Comparison of ENCODE assay signal across 1 cellular context in the genomic region with DNA sequence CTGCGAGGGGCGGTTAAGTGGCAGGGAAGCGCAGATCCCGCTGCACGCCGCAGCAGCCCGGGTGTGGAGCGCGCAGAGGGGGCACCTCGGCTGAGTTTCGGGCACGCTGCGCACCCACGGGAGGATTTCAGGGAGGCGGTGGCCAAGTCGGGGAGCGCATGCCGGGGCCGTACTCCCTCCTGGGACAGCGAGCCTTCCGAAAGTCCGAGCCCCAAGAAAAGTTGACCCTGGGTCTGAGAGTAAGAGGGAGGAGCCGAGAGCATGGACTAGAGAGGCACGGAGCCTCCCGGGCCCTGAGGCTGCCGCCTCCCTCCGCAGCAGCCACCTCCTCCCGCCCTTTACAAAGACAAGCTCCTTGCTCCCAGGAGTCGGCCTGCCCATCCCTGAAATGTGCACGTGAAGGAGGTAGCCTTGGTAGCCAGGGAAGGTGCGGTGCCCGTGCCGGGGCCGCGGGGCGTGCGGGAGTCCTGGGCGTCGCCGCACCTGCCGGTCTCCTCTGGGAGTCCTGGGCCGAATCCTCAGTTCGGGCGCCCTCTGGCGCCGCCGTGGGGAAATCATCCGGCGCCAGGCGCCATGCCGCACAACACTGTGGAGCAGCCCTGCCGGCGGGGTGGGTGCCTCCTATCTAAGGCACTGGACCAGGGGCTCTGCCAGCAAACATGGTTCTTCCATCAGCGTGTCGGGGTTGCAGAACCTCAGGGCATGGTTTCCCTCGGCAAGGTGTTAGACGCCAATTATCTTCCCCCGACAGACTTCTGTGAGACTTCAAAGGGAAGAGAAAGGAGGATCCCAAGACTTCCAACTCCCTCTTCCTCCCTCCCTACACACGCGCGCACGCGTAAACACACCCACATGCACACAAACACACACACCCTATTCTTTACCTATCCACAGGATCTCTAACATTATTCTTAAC.
TF ChIP-seq lines count a peak whose summit lies in the region.

No MANE protein-coding gene starts in this region.

TF ChIP-seq in K562, 482 proteins besides CTCF, POLR2A, EP300 and RAD21 (continued from another document):
- TF ChIP-seq THRAP3 (IDR thresholded peaks at IDR 0.05; ENCODE audit: borderline replicate concordance): no peak
- no peak for TF ChIP-seq CCAR2 (IDR thresholded peaks at IDR 0.05; ENCODE audit: low read depth, low read length)
- TF ChIP-seq MTA1 (IDR thresholded peaks at IDR 0.05; ENCODE audit: borderline replicate concordance): no peak
- TF ChIP-seq, protein P1, sequence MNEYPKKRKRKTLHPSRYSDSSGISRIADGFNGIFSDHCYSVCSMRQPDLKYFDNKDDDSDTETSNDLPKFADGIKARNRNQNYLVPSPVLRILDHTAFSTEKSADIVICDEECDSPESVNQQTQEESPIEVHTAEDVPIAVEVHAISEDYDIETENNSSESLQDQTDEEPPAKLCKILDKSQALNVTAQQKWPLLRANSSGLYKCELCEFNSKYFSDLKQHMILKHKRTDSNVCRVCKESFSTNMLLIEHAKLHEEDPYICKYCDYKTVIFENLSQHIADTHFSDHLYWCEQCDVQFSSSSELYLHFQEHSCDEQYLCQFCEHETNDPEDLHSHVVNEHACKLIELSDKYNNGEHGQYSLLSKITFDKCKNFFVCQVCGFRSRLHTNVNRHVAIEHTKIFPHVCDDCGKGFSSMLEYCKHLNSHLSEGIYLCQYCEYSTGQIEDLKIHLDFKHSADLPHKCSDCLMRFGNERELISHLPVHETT (CRISPR knock-in tag; conservative IDR thresholded peaks at IDR 0.05 in 1 of 2, IDR thresholded peaks at IDR 0.05 in 1 of 2): no peak
- TF ChIP-seq HNRNPLL (IDR thresholded peaks at IDR 0.05; ENCODE audit: low read depth, low read length, poor library complexity, severe bottlenecking): no peak
- TF ChIP-seq TRIM24 (IDR thresholded peaks at IDR 0.05): no peak
- TF ChIP-seq MLX (CRISPR knock-in tag; conservative IDR thresholded peaks at IDR 0.05): no peak
- TF ChIP-seq, protein P2, sequence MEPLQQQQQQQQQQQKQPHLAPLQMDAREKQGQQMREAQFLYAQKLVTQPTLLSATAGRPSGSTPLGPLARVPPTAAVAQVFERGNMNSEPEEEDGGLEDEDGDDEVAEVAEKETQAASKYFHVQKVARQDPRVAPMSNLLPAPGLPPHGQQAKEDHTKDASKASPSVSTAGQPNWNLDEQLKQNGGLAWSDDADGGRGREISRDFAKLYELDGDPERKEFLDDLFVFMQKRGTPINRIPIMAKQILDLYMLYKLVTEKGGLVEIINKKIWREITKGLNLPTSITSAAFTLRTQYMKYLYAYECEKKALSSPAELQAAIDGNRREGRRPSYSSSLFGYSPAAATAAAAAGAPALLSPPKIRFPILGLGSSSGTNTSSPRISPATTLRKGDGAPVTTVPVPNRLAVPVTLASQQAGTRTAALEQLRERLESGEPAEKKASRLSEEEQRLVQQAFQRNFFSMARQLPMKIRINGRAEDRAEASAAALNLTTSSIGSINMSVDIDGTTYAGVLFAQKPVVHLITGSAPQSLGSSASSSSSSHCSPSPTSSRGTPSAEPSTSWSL (CRISPR knock-in tag; IDR thresholded peaks at IDR 0.05; ENCODE audit: borderline replicate concordance): no peak
- peak; percentile 38; the same call in 1 of the 2 replicates for TF ChIP-seq L3MBTL2 (IDR thresholded peaks at IDR 0.05)
- no peak for TF ChIP-seq TEAD4 (IDR thresholded peaks at IDR 0.05; ENCODE audit: low read length)
- no peak for TF ChIP-seq TEAD4 (CRISPR knock-in tag; IDR thresholded peaks at IDR 0.05; ENCODE audit: borderline replicate concordance)
- peak; percentile 22; the same call in 1 of the 2 replicates for TF ChIP-seq ZNF384 (IDR thresholded peaks at IDR 0.05; ENCODE audit: low read depth, low read length)
- TF ChIP-seq ARHGAP35 (IDR thresholded peaks at IDR 0.05; ENCODE audit: partially characterized antibody): no peak
- TF ChIP-seq NRF1 (conservative IDR thresholded peaks at IDR 0.05 in 1 of 2, IDR thresholded peaks at IDR 0.05 in 1 of 2): peak; percentile 49 to 53
- TF ChIP-seq ZFX (CRISPR knock-in tag; IDR thresholded peaks at IDR 0.05): no peak
- no peak for TF ChIP-seq E2F3 (CRISPR knock-in tag; IDR thresholded peaks at IDR 0.05)
- TF ChIP-seq, protein P3, sequence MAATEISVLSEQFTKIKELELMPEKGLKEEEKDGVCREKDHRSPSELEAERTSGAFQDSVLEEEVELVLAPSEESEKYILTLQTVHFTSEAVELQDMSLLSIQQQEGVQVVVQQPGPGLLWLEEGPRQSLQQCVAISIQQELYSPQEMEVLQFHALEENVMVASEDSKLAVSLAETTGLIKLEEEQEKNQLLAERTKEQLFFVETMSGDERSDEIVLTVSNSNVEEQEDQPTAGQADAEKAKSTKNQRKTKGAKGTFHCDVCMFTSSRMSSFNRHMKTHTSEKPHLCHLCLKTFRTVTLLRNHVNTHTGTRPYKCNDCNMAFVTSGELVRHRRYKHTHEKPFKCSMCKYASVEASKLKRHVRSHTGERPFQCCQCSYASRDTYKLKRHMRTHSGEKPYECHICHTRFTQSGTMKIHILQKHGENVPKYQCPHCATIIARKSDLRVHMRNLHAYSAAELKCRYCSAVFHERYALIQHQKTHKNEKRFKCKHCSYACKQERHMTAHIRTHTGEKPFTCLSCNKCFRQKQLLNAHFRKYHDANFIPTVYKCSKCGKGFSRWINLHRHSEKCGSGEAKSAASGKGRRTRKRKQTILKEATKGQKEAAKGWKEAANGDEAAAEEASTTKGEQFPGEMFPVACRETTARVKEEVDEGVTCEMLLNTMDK (IDR thresholded peaks at IDR 0.05; ENCODE audit: borderline replicate concordance, insufficient read depth, low read depth, low read length, poor library complexity, severe bottlenecking): peak; percentile 73
- 0 out of 4 replicates have a peak, but pooled peaks of 1 of the 2 experiments have one; percentile 14 for TF ChIP-seq RCOR1 (IDR thresholded peaks at IDR 0.05; ENCODE audit: borderline replicate concordance in 1 of 2, low read depth in 2 of 2, low read length in 2 of 2)
- TF ChIP-seq FUS (optimal IDR thresholded peaks at IDR 0.05; ENCODE audit: low read depth, low read length): no peak
- TF ChIP-seq HMG20B (CRISPR knock-in tag; IDR thresholded peaks at IDR 0.05): no peak
- no peak for TF ChIP-seq U2AF2 (optimal IDR thresholded peaks at IDR 0.05; ENCODE audit: low read depth, low read length)
- peak in 2 of 3 experiments; percentile 71 to 76 for TF ChIP-seq YY1 (IDR thresholded peaks at IDR 0.05; ENCODE audit: borderline replicate concordance in 1 of 3, control insufficient read depth in 1 of 3, extremely low read depth in 1 of 3, insufficient read depth in 3 of 3, insufficient read length in 1 of 3, insufficient replicate concordance in 2 of 3, low read depth in 1 of 3, low read length in 2 of 3)
- no peak for TF ChIP-seq ZFPM2 (CRISPR knock-in tag; IDR thresholded peaks at IDR 0.05)
- TF ChIP-seq RFX5 (IDR thresholded peaks at IDR 0.05; ENCODE audit: low read depth, low read length): no peak
- peak; percentile 52; the same call in 1 of the 2 replicates for TF ChIP-seq BHLHE40 (IDR thresholded peaks at IDR 0.05; ENCODE audit: low read length)
- peak; percentile 71 for TF ChIP-seq SMC3 (conservative IDR thresholded peaks at IDR 0.05; ENCODE audit: insufficient read depth, low read depth, low read length)
- TF ChIP-seq, protein P4, sequence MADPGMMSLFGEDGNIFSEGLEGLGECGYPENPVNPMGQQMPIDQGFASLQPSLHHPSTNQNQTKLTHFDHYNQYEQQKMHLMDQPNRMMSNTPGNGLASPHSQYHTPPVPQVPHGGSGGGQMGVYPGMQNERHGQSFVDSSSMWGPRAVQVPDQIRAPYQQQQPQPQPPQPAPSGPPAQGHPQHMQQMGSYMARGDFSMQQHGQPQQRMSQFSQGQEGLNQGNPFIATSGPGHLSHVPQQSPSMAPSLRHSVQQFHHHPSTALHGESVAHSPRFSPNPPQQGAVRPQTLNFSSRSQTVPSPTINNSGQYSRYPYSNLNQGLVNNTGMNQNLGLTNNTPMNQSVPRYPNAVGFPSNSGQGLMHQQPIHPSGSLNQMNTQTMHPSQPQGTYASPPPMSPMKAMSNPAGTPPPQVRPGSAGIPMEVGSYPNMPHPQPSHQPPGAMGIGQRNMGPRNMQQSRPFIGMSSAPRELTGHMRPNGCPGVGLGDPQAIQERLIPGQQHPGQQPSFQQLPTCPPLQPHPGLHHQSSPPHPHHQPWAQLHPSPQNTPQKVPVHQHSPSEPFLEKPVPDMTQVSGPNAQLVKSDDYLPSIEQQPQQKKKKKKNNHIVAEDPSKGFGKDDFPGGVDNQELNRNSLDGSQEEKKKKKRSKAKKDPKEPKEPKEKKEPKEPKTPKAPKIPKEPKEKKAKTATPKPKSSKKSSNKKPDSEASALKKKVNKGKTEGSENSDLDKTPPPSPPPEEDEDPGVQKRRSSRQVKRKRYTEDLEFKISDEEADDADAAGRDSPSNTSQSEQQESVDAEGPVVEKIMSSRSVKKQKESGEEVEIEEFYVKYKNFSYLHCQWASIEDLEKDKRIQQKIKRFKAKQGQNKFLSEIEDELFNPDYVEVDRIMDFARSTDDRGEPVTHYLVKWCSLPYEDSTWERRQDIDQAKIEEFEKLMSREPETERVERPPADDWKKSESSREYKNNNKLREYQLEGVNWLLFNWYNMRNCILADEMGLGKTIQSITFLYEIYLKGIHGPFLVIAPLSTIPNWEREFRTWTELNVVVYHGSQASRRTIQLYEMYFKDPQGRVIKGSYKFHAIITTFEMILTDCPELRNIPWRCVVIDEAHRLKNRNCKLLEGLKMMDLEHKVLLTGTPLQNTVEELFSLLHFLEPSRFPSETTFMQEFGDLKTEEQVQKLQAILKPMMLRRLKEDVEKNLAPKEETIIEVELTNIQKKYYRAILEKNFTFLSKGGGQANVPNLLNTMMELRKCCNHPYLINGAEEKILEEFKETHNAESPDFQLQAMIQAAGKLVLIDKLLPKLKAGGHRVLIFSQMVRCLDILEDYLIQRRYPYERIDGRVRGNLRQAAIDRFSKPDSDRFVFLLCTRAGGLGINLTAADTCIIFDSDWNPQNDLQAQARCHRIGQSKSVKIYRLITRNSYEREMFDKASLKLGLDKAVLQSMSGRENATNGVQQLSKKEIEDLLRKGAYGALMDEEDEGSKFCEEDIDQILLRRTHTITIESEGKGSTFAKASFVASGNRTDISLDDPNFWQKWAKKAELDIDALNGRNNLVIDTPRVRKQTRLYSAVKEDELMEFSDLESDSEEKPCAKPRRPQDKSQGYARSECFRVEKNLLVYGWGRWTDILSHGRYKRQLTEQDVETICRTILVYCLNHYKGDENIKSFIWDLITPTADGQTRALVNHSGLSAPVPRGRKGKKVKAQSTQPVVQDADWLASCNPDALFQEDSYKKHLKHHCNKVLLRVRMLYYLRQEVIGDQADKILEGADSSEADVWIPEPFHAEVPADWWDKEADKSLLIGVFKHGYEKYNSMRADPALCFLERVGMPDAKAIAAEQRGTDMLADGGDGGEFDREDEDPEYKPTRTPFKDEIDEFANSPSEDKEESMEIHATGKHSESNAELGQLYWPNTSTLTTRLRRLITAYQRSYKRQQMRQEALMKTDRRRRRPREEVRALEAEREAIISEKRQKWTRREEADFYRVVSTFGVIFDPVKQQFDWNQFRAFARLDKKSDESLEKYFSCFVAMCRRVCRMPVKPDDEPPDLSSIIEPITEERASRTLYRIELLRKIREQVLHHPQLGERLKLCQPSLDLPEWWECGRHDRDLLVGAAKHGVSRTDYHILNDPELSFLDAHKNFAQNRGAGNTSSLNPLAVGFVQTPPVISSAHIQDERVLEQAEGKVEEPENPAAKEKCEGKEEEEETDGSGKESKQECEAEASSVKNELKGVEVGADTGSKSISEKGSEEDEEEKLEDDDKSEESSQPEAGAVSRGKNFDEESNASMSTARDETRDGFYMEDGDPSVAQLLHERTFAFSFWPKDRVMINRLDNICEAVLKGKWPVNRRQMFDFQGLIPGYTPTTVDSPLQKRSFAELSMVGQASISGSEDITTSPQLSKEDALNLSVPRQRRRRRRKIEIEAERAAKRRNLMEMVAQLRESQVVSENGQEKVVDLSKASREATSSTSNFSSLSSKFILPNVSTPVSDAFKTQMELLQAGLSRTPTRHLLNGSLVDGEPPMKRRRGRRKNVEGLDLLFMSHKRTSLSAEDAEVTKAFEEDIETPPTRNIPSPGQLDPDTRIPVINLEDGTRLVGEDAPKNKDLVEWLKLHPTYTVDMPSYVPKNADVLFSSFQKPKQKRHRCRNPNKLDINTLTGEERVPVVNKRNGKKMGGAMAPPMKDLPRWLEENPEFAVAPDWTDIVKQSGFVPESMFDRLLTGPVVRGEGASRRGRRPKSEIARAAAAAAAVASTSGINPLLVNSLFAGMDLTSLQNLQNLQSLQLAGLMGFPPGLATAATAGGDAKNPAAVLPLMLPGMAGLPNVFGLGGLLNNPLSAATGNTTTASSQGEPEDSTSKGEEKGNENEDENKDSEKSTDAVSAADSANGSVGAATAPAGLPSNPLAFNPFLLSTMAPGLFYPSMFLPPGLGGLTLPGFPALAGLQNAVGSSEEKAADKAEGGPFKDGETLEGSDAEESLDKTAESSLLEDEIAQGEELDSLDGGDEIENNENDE (IDR thresholded peaks at IDR 0.05; ENCODE audit: low read depth, low read length): no peak
- TF ChIP-seq SMARCA5 (IDR thresholded peaks at IDR 0.05): no peak
- 0 out of 2 replicates have a peak, but pooled peaks have one; percentile 37 for TF ChIP-seq SMAD4 (CRISPR knock-in tag; conservative IDR thresholded peaks at IDR 0.05)
- no peak for TF ChIP-seq OTX1 (CRISPR knock-in tag; IDR thresholded peaks at IDR 0.05)
- TF ChIP-seq HDGF (IDR thresholded peaks at IDR 0.05): no peak
- no peak for TF ChIP-seq NFE2 (IDR thresholded peaks at IDR 0.05; ENCODE audit: low read depth)
